In genomic region chr1:222912730-222913129, GRCh38 we compare ENCODE assay signal across 18 cellular contexts.
"Had no signal": no experiment of that assay in that cellular context is flagged by ENCODE, and none has a peak within 500 bp of the region (broad histone marks: within the 10 kb centered on the region; RNA-seq: fewer than 3 reads in every experiment).

No MANE protein-coding gene starts in this region.

- H3K4me3 ChIP-seq: lower lobe of right lung, right atrium auricular region, smooth muscle cell, tibial nerve, vagina had no signal

- H3K4me1 ChIP-seq: vagina had no signal

- H3K4me2 ChIP-seq: smooth muscle cell had no signal

- H3K27me3 ChIP-seq: right atrium auricular region, tibial nerve, vagina had no signal

- H3K36me3 ChIP-seq: lower lobe of right lung, right atrium auricular region, vagina had no signal

- ATAC-seq: activated CD8-positive, alpha-beta T cell treated with anti-CD3 and anti-CD28 coated beads for 36 hours; activated naive CD8-positive, alpha-beta T cell treated with anti-CD3 and anti-CD28 coated beads, Interleukin-2, amount 50 U/mL, for 24 hours; lower lobe of right lung; stimulated activated effector memory CD8-positive, alpha-beta T cell treated with anti-CD3 and anti-CD28 coated beads, Interleukin-12 subunit alpha, Interleukin-12 subunit beta, amount 100 ng/mL, for 72 hours had no signal

- DNase-seq: activated CD8-positive, alpha-beta memory T cell treated with anti-CD3 and anti-CD28 coated beads, Interleukin-2, amount 50 U/mL, for 48 hours; activated CD8-positive, alpha-beta T cell treated with anti-CD3 and anti-CD28 coated beads for 36 hours; activated naive CD4-positive, alpha-beta T cell treated with Interleukin-2 at 50 U/mL for 16 hours; activated naive CD8-positive, alpha-beta T cell treated with anti-CD3 and anti-CD28 coated beads, Interleukin-2, amount 50 U/mL, for 24 hours; cerebellar nuclear complex; dermis blood vessel endothelial cell; erythroblast; hypothalamus; left cardiac atrium; lower lobe of right lung; naive B cell; posterior cingulate gyrus; T-helper 9 cell had no signal

- H3K27ac ChIP-seq: lower lobe of right lung, right atrium auricular region, tibial nerve, vagina had no signal

- H3K9me3 ChIP-seq: lower lobe of right lung, vagina had no signal
